1 cellular context compared by ENCODE assay signal in the genomic region with DNA sequence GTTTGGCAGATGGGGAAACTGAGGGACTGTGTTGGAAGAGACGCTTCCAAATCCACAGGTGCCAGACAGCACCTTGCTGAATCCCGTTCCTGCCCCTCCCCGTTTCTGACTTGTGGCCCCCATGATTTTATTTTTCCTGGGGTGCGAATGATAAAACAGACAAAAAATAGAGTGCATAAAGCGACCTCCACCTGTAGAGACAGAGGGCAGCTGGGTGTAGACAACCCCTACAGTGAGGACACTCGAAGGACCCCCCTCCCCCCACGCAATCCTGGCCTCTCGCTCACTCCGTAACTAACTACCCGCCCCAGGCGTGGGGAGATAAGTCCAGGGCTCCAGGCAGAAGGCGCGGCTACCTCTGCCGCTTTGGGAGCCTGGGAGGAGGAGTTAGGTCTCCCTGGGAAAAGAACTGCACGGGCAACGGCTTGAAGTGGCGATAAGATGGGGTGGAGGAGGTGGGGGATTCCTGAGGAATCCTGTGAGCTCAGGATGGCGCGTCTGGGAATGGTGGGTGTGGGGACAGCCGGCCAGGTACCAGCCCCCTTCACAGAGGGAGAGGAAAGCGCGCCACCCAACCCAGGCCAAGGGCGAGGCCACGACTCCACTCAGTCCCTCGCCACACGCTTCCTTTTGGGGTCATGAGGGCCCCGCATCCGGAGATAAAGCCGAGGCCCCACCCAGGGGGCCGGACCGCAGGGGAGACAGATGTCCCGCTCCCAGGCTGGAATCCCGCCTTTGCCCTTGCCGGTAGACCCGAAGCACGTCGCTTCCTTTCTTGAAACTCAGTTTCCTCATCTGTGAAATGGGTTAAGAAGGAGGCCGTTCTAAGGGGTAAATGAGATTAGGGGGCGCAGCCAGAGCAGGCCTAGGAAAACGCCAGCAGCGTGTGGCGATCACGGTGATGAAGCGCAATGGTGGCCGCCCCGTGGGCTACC.
A peak's percentile ranks its signal among the peaks of the same experiment; 100 is the strongest.
TF ChIP-seq lines count a peak whose summit lies in the region.

No MANE protein-coding gene starts in this region.

TF ChIP-seq in K562, 482 proteins besides CTCF, POLR2A, EP300 and RAD21 (continues in another document):
- TF ChIP-seq ZNF224 (CRISPR knock-in tag; IDR thresholded peaks at IDR 0.05) (no peak), TEAD4 (IDR thresholded peaks at IDR 0.05; ENCODE audit: low read length) (peak; percentile 36), TEAD4 (CRISPR knock-in tag; IDR thresholded peaks at IDR 0.05; ENCODE audit: borderline replicate concordance) (no peak), WHSC1 (IDR thresholded peaks at IDR 0.05; ENCODE audit: low read length) (no peak), TRIM28 (IDR thresholded peaks at IDR 0.05) (no peak), EWSR1 (IDR thresholded peaks at IDR 0.05; ENCODE audit: borderline replicate concordance, low read depth, partially characterized antibody) (no peak), STAT5A (IDR thresholded peaks at IDR 0.05; ENCODE audit: borderline replicate concordance, low read length) (no peak; the same call in 1 of the 2 replicates), ZNF212 (CRISPR knock-in tag; IDR thresholded peaks at IDR 0.05) (no peak), SAP30 (IDR thresholded peaks at IDR 0.05; ENCODE audit: borderline replicate concordance, insufficient read depth, low read depth, low read length, poor library complexity, severe bottlenecking) (no peak), STAT6 (CRISPR knock-in tag; IDR thresholded peaks at IDR 0.05) (no peak), CBX8 (IDR thresholded peaks at IDR 0.05; ENCODE audit: borderline replicate concordance, extremely low read depth, low read depth, low read length, poor library complexity, severe bottlenecking) (no peak), STAT5B (CRISPR knock-in tag; IDR thresholded peaks at IDR 0.05) (no peak), CBFA2T3 (IDR thresholded peaks at IDR 0.05) (peak; percentile 80), ZNF644 (tag; IDR thresholded peaks at IDR 0.05; ENCODE audit: low read depth) (no peak), RUNX1 (IDR thresholded peaks at IDR 0.05; ENCODE audit: low read depth) (no peak), ELF4 (CRISPR knock-in tag; IDR thresholded peaks at IDR 0.05) (no peak), ZNF347 (CRISPR knock-in tag; IDR thresholded peaks at IDR 0.05; ENCODE audit: low read depth) (no peak), ZNF165 (CRISPR knock-in tag; IDR thresholded peaks at IDR 0.05; ENCODE audit: borderline replicate concordance) (no peak), ZNF124 (CRISPR knock-in tag; IDR thresholded peaks at IDR 0.05) (no peak), ZKSCAN8 (CRISPR knock-in tag; IDR thresholded peaks at IDR 0.05) (no peak), TGIF2 (CRISPR knock-in tag; IDR thresholded peaks at IDR 0.05) (no peak), ZNF511 (CRISPR knock-in tag; IDR thresholded peaks at IDR 0.05) (0 out of 2 replicates have a peak, but pooled peaks have one; percentile 25), CHCHD3 (CRISPR knock-in tag; IDR thresholded peaks at IDR 0.05) (no peak), FOXK2 (conservative IDR thresholded peaks at IDR 0.05 in 1 of 2, IDR thresholded peaks at IDR 0.05 in 1 of 2; ENCODE audit: low read depth in 2 of 2) (no peak), MAX (CRISPR knock-in tag; IDR thresholded peaks at IDR 0.05) (no peak; the same call in 1 of the 2 replicates), ZNF232 (CRISPR knock-in tag; IDR thresholded peaks at IDR 0.05) (no peak)
- TF ChIP-seq, protein P1, sequence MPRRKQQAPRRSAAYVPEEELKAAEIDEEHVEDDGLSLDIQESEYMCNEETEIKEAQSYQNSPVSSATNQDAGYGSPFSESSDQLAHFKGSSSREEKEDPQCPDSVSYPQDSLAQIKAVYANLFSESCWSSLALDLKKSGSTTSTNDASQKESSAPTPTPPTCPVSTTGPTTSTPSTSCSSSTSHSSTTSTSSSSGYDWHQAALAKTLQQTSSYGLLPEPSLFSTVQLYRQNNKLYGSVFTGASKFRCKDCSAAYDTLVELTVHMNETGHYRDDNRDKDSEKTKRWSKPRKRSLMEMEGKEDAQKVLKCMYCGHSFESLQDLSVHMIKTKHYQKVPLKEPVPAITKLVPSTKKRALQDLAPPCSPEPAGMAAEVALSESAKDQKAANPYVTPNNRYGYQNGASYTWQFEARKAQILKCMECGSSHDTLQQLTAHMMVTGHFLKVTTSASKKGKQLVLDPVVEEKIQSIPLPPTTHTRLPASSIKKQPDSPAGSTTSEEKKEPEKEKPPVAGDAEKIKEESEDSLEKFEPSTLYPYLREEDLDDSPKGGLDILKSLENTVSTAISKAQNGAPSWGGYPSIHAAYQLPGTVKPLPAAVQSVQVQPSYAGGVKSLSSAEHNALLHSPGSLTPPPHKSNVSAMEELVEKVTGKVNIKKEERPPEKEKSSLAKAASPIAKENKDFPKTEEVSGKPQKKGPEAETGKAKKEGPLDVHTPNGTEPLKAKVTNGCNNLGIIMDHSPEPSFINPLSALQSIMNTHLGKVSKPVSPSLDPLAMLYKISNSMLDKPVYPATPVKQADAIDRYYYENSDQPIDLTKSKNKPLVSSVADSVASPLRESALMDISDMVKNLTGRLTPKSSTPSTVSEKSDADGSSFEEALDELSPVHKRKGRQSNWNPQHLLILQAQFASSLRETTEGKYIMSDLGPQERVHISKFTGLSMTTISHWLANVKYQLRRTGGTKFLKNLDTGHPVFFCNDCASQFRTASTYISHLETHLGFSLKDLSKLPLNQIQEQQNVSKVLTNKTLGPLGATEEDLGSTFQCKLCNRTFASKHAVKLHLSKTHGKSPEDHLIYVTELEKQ (CRISPR knock-in tag; IDR thresholded peaks at IDR 0.05), result no peak
- TF ChIP-seq, protein P2, sequence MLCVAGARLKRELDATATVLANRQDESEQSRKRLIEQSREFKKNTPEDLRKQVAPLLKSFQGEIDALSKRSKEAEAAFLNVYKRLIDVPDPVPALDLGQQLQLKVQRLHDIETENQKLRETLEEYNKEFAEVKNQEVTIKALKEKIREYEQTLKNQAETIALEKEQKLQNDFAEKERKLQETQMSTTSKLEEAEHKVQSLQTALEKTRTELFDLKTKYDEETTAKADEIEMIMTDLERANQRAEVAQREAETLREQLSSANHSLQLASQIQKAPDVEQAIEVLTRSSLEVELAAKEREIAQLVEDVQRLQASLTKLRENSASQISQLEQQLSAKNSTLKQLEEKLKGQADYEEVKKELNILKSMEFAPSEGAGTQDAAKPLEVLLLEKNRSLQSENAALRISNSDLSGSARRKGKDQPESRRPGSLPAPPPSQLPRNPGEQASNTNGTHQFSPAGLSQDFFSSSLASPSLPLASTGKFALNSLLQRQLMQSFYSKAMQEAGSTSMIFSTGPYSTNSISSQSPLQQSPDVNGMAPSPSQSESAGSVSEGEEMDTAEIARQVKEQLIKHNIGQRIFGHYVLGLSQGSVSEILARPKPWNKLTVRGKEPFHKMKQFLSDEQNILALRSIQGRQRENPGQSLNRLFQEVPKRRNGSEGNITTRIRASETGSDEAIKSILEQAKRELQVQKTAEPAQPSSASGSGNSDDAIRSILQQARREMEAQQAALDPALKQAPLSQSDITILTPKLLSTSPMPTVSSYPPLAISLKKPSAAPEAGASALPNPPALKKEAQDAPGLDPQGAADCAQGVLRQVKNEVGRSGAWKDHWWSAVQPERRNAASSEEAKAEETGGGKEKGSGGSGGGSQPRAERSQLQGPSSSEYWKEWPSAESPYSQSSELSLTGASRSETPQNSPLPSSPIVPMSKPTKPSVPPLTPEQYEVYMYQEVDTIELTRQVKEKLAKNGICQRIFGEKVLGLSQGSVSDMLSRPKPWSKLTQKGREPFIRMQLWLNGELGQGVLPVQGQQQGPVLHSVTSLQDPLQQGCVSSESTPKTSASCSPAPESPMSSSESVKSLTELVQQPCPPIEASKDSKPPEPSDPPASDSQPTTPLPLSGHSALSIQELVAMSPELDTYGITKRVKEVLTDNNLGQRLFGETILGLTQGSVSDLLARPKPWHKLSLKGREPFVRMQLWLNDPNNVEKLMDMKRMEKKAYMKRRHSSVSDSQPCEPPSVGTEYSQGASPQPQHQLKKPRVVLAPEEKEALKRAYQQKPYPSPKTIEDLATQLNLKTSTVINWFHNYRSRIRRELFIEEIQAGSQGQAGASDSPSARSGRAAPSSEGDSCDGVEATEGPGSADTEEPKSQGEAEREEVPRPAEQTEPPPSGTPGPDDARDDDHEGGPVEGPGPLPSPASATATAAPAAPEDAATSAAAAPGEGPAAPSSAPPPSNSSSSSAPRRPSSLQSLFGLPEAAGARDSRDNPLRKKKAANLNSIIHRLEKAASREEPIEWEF (CRISPR knock-in tag; IDR thresholded peaks at IDR 0.05), result no peak
- TF ChIP-seq, protein P3, sequence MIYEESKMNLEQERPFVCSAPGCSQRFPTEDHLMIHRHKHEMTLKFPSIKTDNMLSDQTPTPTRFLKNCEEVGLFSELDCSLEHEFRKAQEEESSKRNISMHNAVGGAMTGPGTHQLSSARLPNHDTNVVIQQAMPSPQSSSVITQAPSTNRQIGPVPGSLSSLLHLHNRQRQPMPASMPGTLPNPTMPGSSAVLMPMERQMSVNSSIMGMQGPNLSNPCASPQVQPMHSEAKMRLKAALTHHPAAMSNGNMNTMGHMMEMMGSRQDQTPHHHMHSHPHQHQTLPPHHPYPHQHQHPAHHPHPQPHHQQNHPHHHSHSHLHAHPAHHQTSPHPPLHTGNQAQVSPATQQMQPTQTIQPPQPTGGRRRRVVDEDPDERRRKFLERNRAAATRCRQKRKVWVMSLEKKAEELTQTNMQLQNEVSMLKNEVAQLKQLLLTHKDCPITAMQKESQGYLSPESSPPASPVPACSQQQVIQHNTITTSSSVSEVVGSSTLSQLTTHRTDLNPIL (CRISPR knock-in tag; IDR thresholded peaks at IDR 0.05), result no peak
- TF ChIP-seq, protein P4, sequence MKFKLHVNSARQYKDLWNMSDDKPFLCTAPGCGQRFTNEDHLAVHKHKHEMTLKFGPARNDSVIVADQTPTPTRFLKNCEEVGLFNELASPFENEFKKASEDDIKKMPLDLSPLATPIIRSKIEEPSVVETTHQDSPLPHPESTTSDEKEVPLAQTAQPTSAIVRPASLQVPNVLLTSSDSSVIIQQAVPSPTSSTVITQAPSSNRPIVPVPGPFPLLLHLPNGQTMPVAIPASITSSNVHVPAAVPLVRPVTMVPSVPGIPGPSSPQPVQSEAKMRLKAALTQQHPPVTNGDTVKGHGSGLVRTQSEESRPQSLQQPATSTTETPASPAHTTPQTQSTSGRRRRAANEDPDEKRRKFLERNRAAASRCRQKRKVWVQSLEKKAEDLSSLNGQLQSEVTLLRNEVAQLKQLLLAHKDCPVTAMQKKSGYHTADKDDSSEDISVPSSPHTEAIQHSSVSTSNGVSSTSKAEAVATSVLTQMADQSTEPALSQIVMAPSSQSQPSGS (CRISPR knock-in tag; IDR thresholded peaks at IDR 0.05), result no peak
- TF ChIP-seq, protein P5, sequence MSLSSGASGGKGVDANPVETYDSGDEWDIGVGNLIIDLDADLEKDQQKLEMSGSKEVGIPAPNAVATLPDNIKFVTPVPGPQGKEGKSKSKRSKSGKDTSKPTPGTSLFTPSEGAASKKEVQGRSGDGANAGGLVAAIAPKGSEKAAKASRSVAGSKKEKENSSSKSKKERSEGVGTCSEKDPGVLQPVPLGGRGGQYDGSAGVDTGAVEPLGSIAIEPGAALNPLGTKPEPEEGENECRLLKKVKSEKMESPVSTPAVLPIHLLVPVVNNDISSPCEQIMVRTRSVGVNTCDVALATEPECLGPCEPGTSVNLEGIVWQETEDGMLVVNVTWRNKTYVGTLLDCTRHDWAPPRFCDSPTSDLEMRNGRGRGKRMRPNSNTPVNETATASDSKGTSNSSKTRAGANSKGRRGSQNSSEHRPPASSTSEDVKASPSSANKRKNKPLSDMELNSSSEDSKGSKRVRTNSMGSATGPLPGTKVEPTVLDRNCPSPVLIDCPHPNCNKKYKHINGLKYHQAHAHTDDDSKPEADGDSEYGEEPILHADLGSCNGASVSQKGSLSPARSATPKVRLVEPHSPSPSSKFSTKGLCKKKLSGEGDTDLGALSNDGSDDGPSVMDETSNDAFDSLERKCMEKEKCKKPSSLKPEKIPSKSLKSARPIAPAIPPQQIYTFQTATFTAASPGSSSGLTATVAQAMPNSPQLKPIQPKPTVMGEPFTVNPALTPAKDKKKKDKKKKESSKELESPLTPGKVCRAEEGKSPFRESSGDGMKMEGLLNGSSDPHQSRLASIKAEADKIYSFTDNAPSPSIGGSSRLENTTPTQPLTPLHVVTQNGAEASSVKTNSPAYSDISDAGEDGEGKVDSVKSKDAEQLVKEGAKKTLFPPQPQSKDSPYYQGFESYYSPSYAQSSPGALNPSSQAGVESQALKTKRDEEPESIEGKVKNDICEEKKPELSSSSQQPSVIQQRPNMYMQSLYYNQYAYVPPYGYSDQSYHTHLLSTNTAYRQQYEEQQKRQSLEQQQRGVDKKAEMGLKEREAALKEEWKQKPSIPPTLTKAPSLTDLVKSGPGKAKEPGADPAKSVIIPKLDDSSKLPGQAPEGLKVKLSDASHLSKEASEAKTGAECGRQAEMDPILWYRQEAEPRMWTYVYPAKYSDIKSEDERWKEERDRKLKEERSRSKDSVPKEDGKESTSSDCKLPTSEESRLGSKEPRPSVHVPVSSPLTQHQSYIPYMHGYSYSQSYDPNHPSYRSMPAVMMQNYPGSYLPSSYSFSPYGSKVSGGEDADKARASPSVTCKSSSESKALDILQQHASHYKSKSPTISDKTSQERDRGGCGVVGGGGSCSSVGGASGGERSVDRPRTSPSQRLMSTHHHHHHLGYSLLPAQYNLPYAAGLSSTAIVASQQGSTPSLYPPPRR (CRISPR knock-in tag; IDR thresholded peaks at IDR 0.05; ENCODE audit: borderline replicate concordance), result no peak
